ENCODE assay signal across 30 cellular contexts in the genomic region with DNA sequence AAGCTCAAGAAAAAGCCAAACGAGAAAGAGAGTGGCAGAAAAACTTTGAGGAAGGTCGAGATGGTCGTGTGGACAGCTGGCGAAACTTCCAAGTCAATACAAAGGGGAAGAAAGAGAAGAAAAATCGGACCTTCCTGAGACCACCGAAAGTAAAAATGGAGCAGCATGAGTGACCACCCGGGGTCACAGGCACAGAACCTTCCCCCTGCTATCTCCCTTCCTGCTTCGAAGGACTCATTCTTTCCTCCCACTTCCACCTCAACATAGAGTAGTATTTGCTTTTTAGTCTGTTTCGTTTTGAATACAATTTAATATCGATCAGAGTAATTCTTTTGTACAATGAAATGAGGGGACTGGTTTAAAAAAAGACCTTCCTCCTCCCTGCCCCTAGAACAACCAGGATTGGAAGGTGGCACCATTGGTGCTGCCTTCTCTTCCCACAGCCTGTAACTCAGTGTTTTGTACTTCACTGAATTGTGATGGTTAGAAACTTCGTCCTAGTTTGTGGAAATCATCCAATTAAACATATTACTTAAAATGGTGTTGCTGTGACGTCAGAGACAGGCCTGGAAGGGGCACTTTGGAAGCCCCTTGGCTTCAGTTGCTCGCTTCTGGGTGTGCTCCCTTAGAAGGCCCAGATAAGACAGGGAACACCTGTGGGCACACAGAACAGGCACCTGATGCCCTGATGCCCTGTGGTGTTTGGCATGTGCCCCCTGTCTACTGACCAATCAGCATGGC. TPM values are rescaled to one million over a fixed set of nuclear protein-coding genes. Genes with fewer than 3 reads are reported as not detected.
A peak's percentile ranks its signal among the peaks of the same experiment; 100 is the strongest.
DNase-seq lines count a peak whose midpoint lies in the region; ATAC-seq and TF ChIP-seq lines count a peak whose summit lies in the region.
"Had no signal": no experiment of that assay in that cellular context is flagged by ENCODE, and none has a peak within 500 bp of the region (broad histone marks: within the 10 kb centered on the region; RNA-seq: fewer than 3 reads in every experiment).

No MANE protein-coding gene starts in this region.

- H3K27ac Mint-ChIP-seq in T-helper 1 cell treated with Interleukin-12 subunit alpha and Interleukin-12 subunit beta and Interleukin-4 antibody, amounts not matched to agents 30 μg/mL and 1 μg/mL, for 36 hours, result peak overlapping the region; percentile 58
- H3K27ac Mint-ChIP-seq in activated T-cell treated with anti-CD3 and anti-CD28 coated beads, Interleukin-2, amount 50 U/mL, for 24 hours, result no peak overlapping the region
- H3K27ac Mint-ChIP-seq: activated CD8-positive, alpha-beta T cell treated with anti-CD3 and anti-CD28 coated beads, Interleukin-2, amount 10 ng/mL, durations not matched to agents 7 days and 5 days; activated naive CD8-positive, alpha-beta T cell treated with anti-CD3 and anti-CD28 coated beads, Interleukin-2, amount 10 ng/mL, durations not matched to agents 7 days and 5 days had no signal

- DNase-seq in T-helper 1 cell, result no peak
- DNase-seq in DND-41, result no peak
- no peak for DNase-seq in OCI-LY7 (ENCODE audit: low spot score)
- DNase-seq in fibroblast of lung (ENCODE audit: low read depth in 2 of 2), result no peak
- no peak for DNase-seq in activated T-cell treated with anti-CD3 and anti-CD28 coated beads, Interleukin-2, amount 50 U/mL, for 24 hours
- no peak for DNase-seq in NOMO-1 treated with dmso at 0.1 percent for 144 hours (lab: John Stamatoyannopoulos, UW; ENCODE audit: unreplicated experiment)
- DNase-seq: activated CD4-positive, CD25-positive, alpha-beta regulatory T cell treated with anti-CD3 and anti-CD28 coated beads, Interleukin-2, amount 50 U/mL, for 72 hours; activated CD8-positive, alpha-beta T cell treated with anti-CD3 and anti-CD28 coated beads, Interleukin-2, amount 10 ng/mL, durations not matched to agents 7 days and 5 days; activated gamma-delta T cell; activated naive CD8-positive, alpha-beta T cell treated with anti-CD3 and anti-CD28 coated beads, Interleukin-2, amount 10 ng/mL, durations not matched to agents 7 days and 5 days; activated T-cell treated with anti-CD3 and anti-CD28 coated beads for 4 hours; CD4-positive, alpha-beta memory T cell; effector CD8-positive, alpha-beta T cell; Kasumi-1; mesendoderm; NCI-H1048; NCI-H1694; RPMI8226; SJCRH30; stimulated activated CD4-positive, alpha-beta T cell treated with anti-CD3 and anti-CD28 coated beads, Interleukin-12 subunit alpha, Interleukin-12 subunit beta, amount 100 ng/mL, for 4 hours; stimulated activated CD4-positive, alpha-beta T cell treated with anti-CD3 and anti-CD28 coated beads, Interleukin-4, amount 100 ng/mL, for 1 hour; tibial artery had no signal

- H3K4me3 ChIP-seq in DND-41 (ENCODE audit: low read depth in 1 of 2, low read length in 2 of 2) (no peak overlapping the region), OCI-LY7 (ENCODE audit: low read depth, low read length, poor library complexity, severe bottlenecking) (no peak overlapping the region), fibroblast of lung (replicated peaks in 1 of 4; ENCODE audit: control extremely low read depth in 1 of 4, insufficient read depth in 1 of 4, low read depth in 3 of 4, low read length in 4 of 4) (no peak overlapping the region)
- H3K4me3 ChIP-seq: ascending aorta, cardiac muscle cell, prostate gland, SJCRH30, tibial artery, vagina had no signal

- H3K27me3 ChIP-seq in DND-41 (ENCODE audit: insufficient read depth, low read length, poor library complexity) (no peaks in the 10 kb centered on the region), fibroblast of lung (ENCODE audit: control insufficient read depth, insufficient read depth, low read length) (no peaks in the 10 kb centered on the region)
- H3K27me3 ChIP-seq: ascending aorta, cardiac muscle cell, SJCRH30, tibial artery, vagina had no signal

- H3K27ac ChIP-seq in DND-41 (ENCODE audit: low read length), result no peak overlapping the region
- H3K27ac ChIP-seq in OCI-LY7 (ENCODE audit: low read depth, low read length, poor library complexity, severe bottlenecking), result no peak overlapping the region
- H3K27ac ChIP-seq in fibroblast of lung (ENCODE audit: insufficient read depth, low read length), result no peak overlapping the region
- H3K27ac ChIP-seq: ascending aorta, cardiac muscle cell, epithelial cell of prostate, prostate gland, SJCRH30, tibial artery, vagina had no signal

- TF ChIP-seq CTCF in DND-41 (IDR thresholded peaks at IDR 0.05; ENCODE audit: borderline replicate concordance, extremely low read depth, low read length, poor library complexity, severe bottlenecking) (no peak), OCI-LY7 (conservative IDR thresholded peaks at IDR 0.05; ENCODE audit: low read length) (no peak), fibroblast of lung (conservative IDR thresholded peaks at IDR 0.05 in 1 of 2, IDR thresholded peaks at IDR 0.05 in 1 of 2; ENCODE audit: low read depth in 1 of 2, low read length in 2 of 2) (no peak)

- H3K79me2 ChIP-seq in DND-41 (ENCODE audit: insufficient read depth, low read length) (no peaks in the 10 kb centered on the region), OCI-LY7 (ENCODE audit: insufficient read depth, low read depth, low read length) (no peaks in the 10 kb centered on the region), fibroblast of lung (ENCODE audit: control insufficient read depth, insufficient read depth, low read length) (no peaks in the 10 kb centered on the region)

- ATAC-seq in DND-41 (ENCODE audit: insufficient read depth, low read depth), result no peak
- no peak for ATAC-seq in GM18858 (IDR thresholded peaks at IDR 0.05; ENCODE audit: unreplicated experiment)
- ATAC-seq: activated CD8-positive, alpha-beta T cell treated with anti-CD3 and anti-CD28 coated beads, Interleukin-2, amount 10 ng/mL, durations not matched to agents 7 days and 5 days; sciatic nerve had no signal

- H2AFZ ChIP-seq in DND-41 (ENCODE audit: low read depth, low read length) (peak overlapping the region; percentile 34; the same call in 1 of the 2 replicates), OCI-LY7 (ENCODE audit: low read length) (peak overlapping the region; percentile 42), fibroblast of lung (ENCODE audit: low read length) (peak overlapping the region; percentile 79)

- H3K4me1 ChIP-seq in DND-41 (ENCODE audit: insufficient read depth, low read length) (no peaks in the 10 kb centered on the region), OCI-LY7 (ENCODE audit: insufficient read depth, low read length, poor library complexity, severe bottlenecking) (no peaks in the 10 kb centered on the region), fibroblast of lung (ENCODE audit: control insufficient read depth, extremely low read depth, insufficient read depth, low read length) (no peaks in the 10 kb centered on the region)
- H3K4me1 ChIP-seq: prostate gland, SJCRH30, tibial artery, vagina had no signal

- H4K20me1 ChIP-seq in DND-41 (ENCODE audit: insufficient read depth, low read length), result no peaks in the 10 kb centered on the region
- no peaks in the 10 kb centered on the region for H4K20me1 ChIP-seq in OCI-LY7 (ENCODE audit: insufficient read depth, low read length)
- H4K20me1 ChIP-seq in fibroblast of lung (ENCODE audit: control insufficient read depth, extremely low read depth, insufficient read depth, low read length), result no peaks in the 10 kb centered on the region

- no TSS peak for BruUV-seq in OCI-LY7 (replicated peaks; lab: Mats Ljungman, UMichigan)

- H3K9me3 Mint-ChIP-seq in T-helper 1 cell treated with Interleukin-12 subunit alpha and Interleukin-12 subunit beta and Interleukin-4 antibody, amounts not matched to agents 30 μg/mL and 1 μg/mL, for 36 hours, result no peaks in the 10 kb centered on the region
- no peaks in the 10 kb centered on the region for H3K9me3 Mint-ChIP-seq in activated T-cell treated with anti-CD3 and anti-CD28 coated beads, Interleukin-2, amount 50 U/mL, for 24 hours
- H3K9me3 Mint-ChIP-seq: activated naive CD8-positive, alpha-beta T cell treated with anti-CD3 and anti-CD28 coated beads, Interleukin-2, amount 10 ng/mL, durations not matched to agents 7 days and 5 days; CD4-positive, alpha-beta memory T cell had no signal

- POLR2A ChIA-PET in OCI-LY7 (lab: Charles Lee), result interaction anchor here (0.7 kb wide), 1 partner anchor 99 kb away, joined by 3 read pairs; no protein-coding TSS in a partner anchor

- H3K27me3 Mint-ChIP-seq in T-helper 1 cell treated with Interleukin-12 subunit alpha and Interleukin-12 subunit beta and Interleukin-4 antibody, amounts not matched to agents 30 μg/mL and 1 μg/mL, for 36 hours (ENCODE audit: low read depth), result no peaks in the 10 kb centered on the region
- H3K27me3 Mint-ChIP-seq in activated T-cell treated with anti-CD3 and anti-CD28 coated beads, Interleukin-2, amount 50 U/mL, for 24 hours, result no peaks in the 10 kb centered on the region
- H3K27me3 Mint-ChIP-seq: activated naive CD8-positive, alpha-beta T cell treated with anti-CD3 and anti-CD28 coated beads, Interleukin-2, amount 10 ng/mL, durations not matched to agents 7 days and 5 days; CD4-positive, alpha-beta memory T cell had no signal

- H3K9me2 ChIP-seq in OCI-LY7 (ENCODE audit: insufficient read depth, low read length), result no peaks in the 10 kb centered on the region

- H3K4me1 Mint-ChIP-seq in T-helper 1 cell treated with Interleukin-12 subunit alpha and Interleukin-12 subunit beta and Interleukin-4 antibody, amounts not matched to agents 30 μg/mL and 1 μg/mL, for 36 hours (ENCODE audit: low read depth), result peaks cover 21% of the 10 kb centered on the region
- H3K4me1 Mint-ChIP-seq in activated T-cell treated with anti-CD3 and anti-CD28 coated beads, Interleukin-2, amount 50 U/mL, for 24 hours (ENCODE audit: low read depth), result peaks cover 25% of the 10 kb centered on the region

- intact Hi-C loops in OCI-LY7 (cut with micrococcal nuclease; ENCODE audit: unreplicated experiment), result no loop called here

- peak overlapping the region; percentile 14 for H3K4me3 Mint-ChIP-seq in T-helper 1 cell treated with Interleukin-12 subunit alpha and Interleukin-12 subunit beta and Interleukin-4 antibody, amounts not matched to agents 30 μg/mL and 1 μg/mL, for 36 hours
- no peak overlapping the region for H3K4me3 Mint-ChIP-seq in activated T-cell treated with anti-CD3 and anti-CD28 coated beads, Interleukin-2, amount 50 U/mL, for 24 hours
- H3K4me3 Mint-ChIP-seq: activated CD8-positive, alpha-beta T cell treated with anti-CD3 and anti-CD28 coated beads, Interleukin-2, amount 10 ng/mL, durations not matched to agents 7 days and 5 days; CD4-positive, alpha-beta memory T cell had no signal

- no peaks in the 10 kb centered on the region for H3K36me3 Mint-ChIP-seq in T-helper 1 cell treated with Interleukin-12 subunit alpha and Interleukin-12 subunit beta and Interleukin-4 antibody, amounts not matched to agents 30 μg/mL and 1 μg/mL, for 36 hours (ENCODE audit: low read depth)
- no peaks in the 10 kb centered on the region for H3K36me3 Mint-ChIP-seq in activated T-cell treated with anti-CD3 and anti-CD28 coated beads, Interleukin-2, amount 50 U/mL, for 24 hours (ENCODE audit: low read depth)
- H3K36me3 Mint-ChIP-seq: activated naive CD8-positive, alpha-beta T cell treated with anti-CD3 and anti-CD28 coated beads, Interleukin-2, amount 10 ng/mL, durations not matched to agents 7 days and 5 days; CD4-positive, alpha-beta memory T cell had no signal

- H3K36me3 ChIP-seq in DND-41 (ENCODE audit: insufficient read depth, low read length) (no peaks in the 10 kb centered on the region), OCI-LY7 (ENCODE audit: insufficient read depth, low read length) (no peaks in the 10 kb centered on the region), fibroblast of lung (ENCODE audit: control insufficient read depth, insufficient read depth, low read length) (no peaks in the 10 kb centered on the region)
- H3K36me3 ChIP-seq: ascending aorta, cardiac muscle cell, prostate gland, SJCRH30, tibial artery, vagina had no signal

- no peak overlapping the region for H3K4me2 ChIP-seq in DND-41 (ENCODE audit: insufficient read depth, low read length)
- no peak overlapping the region for H3K4me2 ChIP-seq in OCI-LY7 (ENCODE audit: low read length)
- H3K4me2 ChIP-seq in fibroblast of lung (ENCODE audit: extremely low read depth, insufficient read depth, low read length), result no peak overlapping the region

- CTCF ChIA-PET in OCI-LY7 (lab: Charles Lee; ENCODE audit: unreplicated experiment), result no interaction called here

- H3K9ac ChIP-seq in DND-41 (ENCODE audit: low read depth, low read length) (no peak overlapping the region), fibroblast of lung (ENCODE audit: insufficient read depth, low read length) (no peak overlapping the region)

- no peaks in the 10 kb centered on the region for H3K9me3 ChIP-seq in DND-41 (ENCODE audit: insufficient read depth, low read length, severe bottlenecking)
- H3K9me3 ChIP-seq in OCI-LY7 (ENCODE audit: low read length), result no peaks in the 10 kb centered on the region
- H3K9me3 ChIP-seq in fibroblast of lung (ENCODE audit: control insufficient read depth, insufficient read depth, low read depth, low read length), result no peaks in the 10 kb centered on the region
- H3K9me3 ChIP-seq: ascending aorta, prostate gland, SJCRH30, tibial artery, vagina had no signal

RNA-seq across cellular contexts. Expression of gene NFKBIA, which starts 26.1 kb away (rescaled TPM):
- 100 and 109 TPM in 2 replicates for total RNA-seq in OCI-LY7 (2014; rRNA removed; shearing (Covaris generic))
- 37.0 and 43.6 TPM in 2 replicates for total RNA-seq in OCI-LY7 (2022)
- total RNA-seq in fibroblast of lung, result 67.9 and 73.4 TPM in 2 replicates
- 17.7 and 26.9 TPM in 2 replicates for polyA plus RNA-seq in fibroblast of lung
- polyA plus RNA-seq in fibroblast of lung (2012), result 22.0 and 27.5 TPM in 2 replicates
- 131 and 148 TPM in 2 replicates for polyA minus RNA-seq in fibroblast of lung (ENCODE audit: low replicate concordance)
